In genomic region chr10:14595526-14596182, GRCh38 we compare ENCODE assay signal across 2 cellular contexts.
TF ChIP-seq lines count a peak whose summit lies in the region.

No MANE protein-coding gene starts in this region.

TF ChIP-seq in IMR-90, 13 proteins besides CTCF, POLR2A, EP300 and RAD21:
- no peak for TF ChIP-seq BHLHE40 (IDR thresholded peaks at IDR 0.05; ENCODE audit: low read depth, low read length)

TF ChIP-seq in GM12878, 131 proteins besides CTCF, POLR2A, EP300 and RAD21:
- no peak for TF ChIP-seq NBN (IDR thresholded peaks at IDR 0.05)
- TF ChIP-seq CREB1 (IDR thresholded peaks at IDR 0.05; ENCODE audit: low read depth), result no peak
- TF ChIP-seq POU2F2 (IDR thresholded peaks at IDR 0.05; ENCODE audit: borderline replicate concordance, low read depth, low read length), result 0 out of 3 replicates have a peak, but pooled peaks have one; percentile 10
- TF ChIP-seq STAT1 (conservative IDR thresholded peaks at IDR 0.05), result no peak
- TF ChIP-seq SRF (IDR thresholded peaks at IDR 0.05; ENCODE audit: low read depth in 2 of 2, low read length in 2 of 2), result no peak
- TF ChIP-seq POLR2AphosphoS5 (IDR thresholded peaks at IDR 0.05; ENCODE audit: low read length), result peak; percentile 67
- no peak for TF ChIP-seq SIX5 (IDR thresholded peaks at IDR 0.05; ENCODE audit: low read depth, low read length, severe bottlenecking)
- no peak for TF ChIP-seq NFIC (IDR thresholded peaks at IDR 0.05; ENCODE audit: low read depth, low read length)
- no peak for TF ChIP-seq SREBF2 (IDR thresholded peaks at IDR 0.05; ENCODE audit: low read length)
- peak; percentile 20; the same call in 1 of the 2 replicates for TF ChIP-seq POLR2AphosphoS2 (IDR thresholded peaks at IDR 0.05; ENCODE audit: low read depth, low read length)
- TF ChIP-seq TCF12 (IDR thresholded peaks at IDR 0.05; ENCODE audit: low read depth, low read length), result no peak
- no peak for TF ChIP-seq SREBF1 (IDR thresholded peaks at IDR 0.05; ENCODE audit: low read length)
- TF ChIP-seq NR2C1 (IDR thresholded peaks at IDR 0.05), result no peak
- TF ChIP-seq SIN3A (IDR thresholded peaks at IDR 0.05; ENCODE audit: low read depth, low read length), result no peak
- TF ChIP-seq PAX5 (IDR thresholded peaks at IDR 0.05; ENCODE audit: borderline replicate concordance, low read depth, low read length), result no peak
- TF ChIP-seq ZNF592 (IDR thresholded peaks at IDR 0.05), result no peak
- no peak for TF ChIP-seq TARDBP (IDR thresholded peaks at IDR 0.05; ENCODE audit: borderline replicate concordance)
- TF ChIP-seq MTA2 (IDR thresholded peaks at IDR 0.05; ENCODE audit: low read depth), result no peak
- TF ChIP-seq SMAD5 (IDR thresholded peaks at IDR 0.05; ENCODE audit: low read depth), result 0 out of 2 replicates have a peak, but pooled peaks have one; percentile 16
- no peak for TF ChIP-seq ATF2 (IDR thresholded peaks at IDR 0.05; ENCODE audit: low read length)
